8 cellular contexts compared by ENCODE assay signal in genomic region chr16:89217388-89218191, GRCh38. TPM values are rescaled to one million over a fixed set of nuclear protein-coding genes. Genes with fewer than 3 reads are reported as not detected.
DNase-seq lines count a peak whose midpoint lies in the region; ATAC-seq, FAIRE-seq and TF ChIP-seq lines count a peak whose summit lies in the region.

Gene ZNF778, plus strand, starts transcription at chr16:89217703. Its CDS starts 3,425 bp downstream, at chr16:89221128.

- no peaks in the 10 kb centered on the region for H3K9me3 Mint-ChIP-seq in chondrocyte (ENCODE audit: low read depth)

- TF ChIP-seq CTCF in chondrocyte (IDR thresholded peaks at IDR 0.05), result no peak

- peak within 1 kb of the TSS; percentile 94 for H3K27ac ChIP-seq in layer of hippocampus (ENCODE audit: low read depth, low read length)

- H3K4me1 Mint-ChIP-seq in chondrocyte (ENCODE audit: low read depth), result peaks cover 22% of the 10 kb centered on the region

- no peaks in the 10 kb centered on the region for H3K27me3 Mint-ChIP-seq in chondrocyte (ENCODE audit: low read depth)

- peak; percentile 73 for ATAC-seq in HG02981 (IDR thresholded peaks at IDR 0.05; ENCODE audit: unreplicated experiment)

- H3K36me3 Mint-ChIP-seq in chondrocyte (ENCODE audit: low read depth), result peaks cover 11% of the 10 kb centered on the region

- FAIRE-seq in GM18507 (lab: Jason Lieb, UNC), result peak; percentile 82

- H3K4me3 Mint-ChIP-seq in chondrocyte (ENCODE audit: unreplicated experiment), result peak within 1 kb of the TSS; percentile 85

- peak; percentile 74 for DNase-seq in A172 (ENCODE audit: low spot score)
- peak; percentile 93 for DNase-seq in GM18507 (ENCODE audit: extremely low spot score, insufficient read length, low read depth)
- DNase-seq in NCI-H2227 treated with DMSO at 0.1 percent for 48 hours (lab: John Stamatoyannopoulos, UW), result peak; percentile 40
- peak; percentile 57 to 66 for DNase-seq in activated CD4-positive, alpha-beta T cell treated with anti-CD3 and anti-CD28 coated beads for 24 hours (ENCODE audit: low read depth in 2 of 2)
- no peak for DNase-seq in chondrocyte (ENCODE audit: low spot score)
- peak; percentile 49 to 52 for DNase-seq in stimulated activated CD4-positive, alpha-beta T cell treated with anti-CD3 and anti-CD28 coated beads, Interleukin-1b, Interleukin-23, amount 100 ng/mL, for 1 hour (ENCODE audit: low read depth in 2 of 2)

- peak within 1 kb of the TSS; percentile 94 for H3K27ac Mint-ChIP-seq in chondrocyte (ENCODE audit: unreplicated experiment)

- no peaks in the 10 kb centered on the region for H3K27me3 ChIP-seq in layer of hippocampus (ENCODE audit: control insufficient read depth, insufficient read depth, low read length)

RNA-seq across cellular contexts. Expression of gene ZNF778, which starts in this region (rescaled TPM):
- total RNA-seq in A172 (2014; rRNA removed; shearing (Covaris generic)), result 8.8 and 10.5 TPM in 2 replicates
- 5.8 to 7.7 TPM (median 6.6 TPM) in 3 replicates for total RNA-seq in chondrocyte
